ENCODE assay signal across 17 cellular contexts in genomic region chr14:52025310-52025709, GRCh38. TPM values are rescaled to one million over a fixed set of nuclear protein-coding genes. Genes with fewer than 3 reads are reported as not detected.
DNase-seq lines count a peak whose midpoint lies in the region; ATAC-seq and TF ChIP-seq lines count a peak whose summit lies in the region.
"Had no signal": no experiment of that assay in that cellular context is flagged by ENCODE, and none has a peak within 500 bp of the region (broad histone marks: within the 10 kb centered on the region; RNA-seq: fewer than 3 reads in every experiment).

No MANE protein-coding gene starts in this region.

- H2BK120ac ChIP-seq in mesenchymal stem cell (ENCODE audit: low read depth, low read length), result no peak overlapping the region

- no peak overlapping the region for H3K4ac ChIP-seq in mesenchymal stem cell (ENCODE audit: low read depth in 1 of 2, low read length in 2 of 2)

- DNase-seq in AG08395 (ENCODE audit: low spot score) (peak; percentile 71), NCI-H226 (peak; percentile 80), epithelial cell of proximal tubule (ENCODE audit: low read depth) (peak; percentile 18), mesenchymal stem cell (peak; percentile 83), islet precursor cell (no peak), endothelial cell (ENCODE audit: low spot score) (no peak)
- DNase-seq: NCI-H2029 treated with DMSO at 0.1 percent for 48 hours; nephron progenitor cell; RPMI8226; stimulated activated CD4-positive, alpha-beta T cell treated with anti-CD3 and anti-CD28 coated beads, Interleukin-1b, Interleukin-23, amount 100 ng/mL, for 48 hours; stimulated activated naive CD4-positive, alpha-beta T cell; WERI-Rb-1 had no signal

- TF ChIP-seq CTCF in epithelial cell of proximal tubule (conservative IDR thresholded peaks at IDR 0.05; ENCODE audit: low read depth, low read length) (no peak), endothelial cell (IDR thresholded peaks at IDR 0.05; ENCODE audit: unreplicated experiment) (no peak)

- peaks cover 4% of the 10 kb centered on the region for H3K4me1 ChIP-seq in mesenchymal stem cell (ENCODE audit: control insufficient read depth, insufficient read depth, low read depth, low read length)

- H3K79me1 ChIP-seq in mesenchymal stem cell (replicated peaks; ENCODE audit: low read length, poor library complexity, severe bottlenecking), result no peaks in the 10 kb centered on the region

- no peak overlapping the region for H3K4me2 ChIP-seq in mesenchymal stem cell (ENCODE audit: low read length, poor library complexity, severe bottlenecking)
- H3K4me2 ChIP-seq: BLaER1, GM23338 had no signal

- no peaks in the 10 kb centered on the region for H3K9me3 ChIP-seq in mesenchymal stem cell (ENCODE audit: control insufficient read depth, low read length)

- no peak for ATAC-seq in GM19351 (IDR thresholded peaks at IDR 0.05; ENCODE audit: unreplicated experiment)
- ATAC-seq in GM18861 (IDR thresholded peaks at IDR 0.05; ENCODE audit: unreplicated experiment), result no peak
- ATAC-seq: GM23338 had no signal

- H3K4me1 Mint-ChIP-seq in endothelial cell (ENCODE audit: unreplicated experiment), result peaks cover 61% of the 10 kb centered on the region
- H3K4me1 Mint-ChIP-seq: nephron progenitor cell had no signal

- H3K4me3 ChIP-seq in epithelial cell of proximal tubule (ENCODE audit: low read depth, low read length) (no peak overlapping the region), mesenchymal stem cell (ENCODE audit: insufficient read depth in 1 of 2, low read depth in 1 of 2, low read length in 2 of 2) (no peak overlapping the region)
- H3K4me3 ChIP-seq: BLaER1, GM23338 had no signal

- H2AFZ ChIP-seq in mesenchymal stem cell (ENCODE audit: low read depth, low read length), result no peak overlapping the region
- H2AFZ ChIP-seq: GM23338 had no signal

- H3K14ac ChIP-seq in mesenchymal stem cell (ENCODE audit: low read length in 2 of 2), result no peak overlapping the region

- peaks cover 2% of the 10 kb centered on the region for H3K27me3 Mint-ChIP-seq in endothelial cell (ENCODE audit: unreplicated experiment)

- no peak overlapping the region for H2BK15ac ChIP-seq in mesenchymal stem cell (ENCODE audit: low read depth, poor library complexity, severe bottlenecking)

- H3K27ac ChIP-seq in mesenchymal stem cell (ENCODE audit: low read length, poor library complexity, severe bottlenecking), result no peak overlapping the region
- H3K27ac ChIP-seq: BLaER1, WERI-Rb-1 had no signal

- H3K4me3 Mint-ChIP-seq in endothelial cell (ENCODE audit: unreplicated experiment), result no peak overlapping the region
- H3K4me3 Mint-ChIP-seq: GM23338, nephron progenitor cell had no signal

- no peak overlapping the region for H3K27ac Mint-ChIP-seq in endothelial cell (ENCODE audit: unreplicated experiment)
- H3K27ac Mint-ChIP-seq: activated T-helper 2 cell treated with anti-CD3 and anti-CD28 coated beads, Interferon-gamma antibody, Interleukin-2, Interleukin-4, amounts not matched to agents 10 μg/mL and 5 μg/mL and 100 μg/mL, durations not matched to agents 14 hours and 24 hours and 36 hours; GM23338; nephron progenitor cell had no signal

- no peak overlapping the region for H2BK12ac ChIP-seq in mesenchymal stem cell (ENCODE audit: low read length in 2 of 2)

- peaks cover 4% of the 10 kb centered on the region for H3K36me3 Mint-ChIP-seq in endothelial cell (ENCODE audit: low read depth, unreplicated experiment)

- no peak overlapping the region for H2BK5ac ChIP-seq in mesenchymal stem cell (ENCODE audit: low read depth, low read length, poor library complexity, severe bottlenecking)

- H3K36me3 ChIP-seq in mesenchymal stem cell (ENCODE audit: control insufficient read depth in 1 of 2, insufficient read depth in 2 of 2, low read depth in 1 of 2, low read length in 2 of 2), result peaks cover 2 to 23% of the 10 kb centered on the region in 2 experiments
- H3K36me3 ChIP-seq: WERI-Rb-1 had no signal

- no peak overlapping the region for H4K8ac ChIP-seq in mesenchymal stem cell (ENCODE audit: low read length)

- H3K9me3 Mint-ChIP-seq in endothelial cell (ENCODE audit: unreplicated experiment), result no peaks in the 10 kb centered on the region
- H3K9me3 Mint-ChIP-seq: nephron progenitor cell had no signal

- no peak overlapping the region for H3K23ac ChIP-seq in mesenchymal stem cell (ENCODE audit: low read length in 2 of 2)

- no peaks in the 10 kb centered on the region for H3K27me3 ChIP-seq in mesenchymal stem cell (ENCODE audit: control insufficient read depth in 1 of 2, insufficient read depth in 1 of 2, low read length in 2 of 2)
- H3K27me3 ChIP-seq: BLaER1 had no signal

- no peak overlapping the region for H3K18ac ChIP-seq in mesenchymal stem cell (ENCODE audit: low read depth in 1 of 2, low read length in 2 of 2)

- peak overlapping the region; percentile 0 for H3K9ac ChIP-seq in mesenchymal stem cell (ENCODE audit: low read length)
- H3K9ac ChIP-seq: BLaER1 had no signal

- H2AK5ac ChIP-seq in mesenchymal stem cell (ENCODE audit: low read length, severe bottlenecking), result no peak overlapping the region

- H4K91ac ChIP-seq in mesenchymal stem cell (ENCODE audit: low read length), result no peak overlapping the region

RNA-seq across cellular contexts. Expression of gene RTRAF, which starts 36.0 kb away (rescaled TPM):
- total RNA-seq in epithelial cell of proximal tubule (96.9 and 101 TPM in 2 replicates), endothelial cell (ENCODE audit: unreplicated experiment) (260 TPM)
- 522 TPM for polyA plus RNA-seq in mesenchymal stem cell (2013, experiment 1 of 2)
- polyA plus RNA-seq in mesenchymal stem cell (2013, experiment 2 of 2), result 530 TPM

RNA-seq across cellular contexts. Expression of gene NID2, which starts 43.5 kb away (rescaled TPM):
- total RNA-seq in epithelial cell of proximal tubule (12.5 and 13.5 TPM in 2 replicates), endothelial cell (ENCODE audit: unreplicated experiment) (80.8 TPM)
- 213 TPM for polyA plus RNA-seq in mesenchymal stem cell (2013, experiment 1 of 2)
- 208 TPM for polyA plus RNA-seq in mesenchymal stem cell (2013, experiment 2 of 2)

Comparison
In these comparisons a context has a peak if more than half of its experiments do, and no peak if none do; other contexts are left out.
1. DNase-seq: peak in AG08395 (single experiment), NCI-H226 (single experiment), epithelial cell of proximal tubule (single experiment) and mesenchymal stem cell (single experiment); none in islet precursor cell (single experiment) and endothelial cell (single experiment).